ENCODE assay signal across 14 cellular contexts in genomic region chr18:8260319-8260718, GRCh38.
DNase-seq lines count a peak whose midpoint lies in the region; ATAC-seq and TF ChIP-seq lines count a peak whose summit lies in the region.
"Had no signal": no experiment of that assay in that cellular context is flagged by ENCODE, and none has a peak within 500 bp of the region (broad histone marks: within the 10 kb centered on the region; RNA-seq: fewer than 3 reads in every experiment).

No MANE protein-coding gene starts in this region.

- H2AFZ ChIP-seq in IMR-90 (replicated peaks; ENCODE audit: low read length, poor library complexity), result no peak overlapping the region

- no TSS peak for BruUV-seq in IMR-90 (replicated peaks; lab: Mats Ljungman, UMichigan)

- no peaks in the 10 kb centered on the region for H3K27me3 ChIP-seq in IMR-90 (ENCODE audit: control insufficient read depth, insufficient read depth, low read length)
- no peaks in the 10 kb centered on the region for H3K27me3 ChIP-seq in kidney epithelial cell (ENCODE audit: control insufficient read depth, insufficient read depth, low read length)
- H3K27me3 ChIP-seq in BE2C, result no peaks in the 10 kb centered on the region
- H3K27me3 ChIP-seq: tibial artery had no signal

- no peak overlapping the region for H3K23ac ChIP-seq in IMR-90 (ENCODE audit: low read depth, low read length)

- TF ChIP-seq CTCF in IMR-90 (conservative IDR thresholded peaks at IDR 0.05; ENCODE audit: low read depth, low read length) (no peak), astrocyte of the spinal cord (IDR thresholded peaks at IDR 0.05; ENCODE audit: low read depth, low read length) (no peak), kidney epithelial cell (IDR thresholded peaks at IDR 0.05; ENCODE audit: insufficient read depth, low read length, poor library complexity, severe bottlenecking) (no peak), omental fat pad (IDR thresholded peaks at IDR 0.05) (no peak), BE2C (IDR thresholded peaks at IDR 0.05; ENCODE audit: low read depth, low read length) (no peak)

- H3K27ac ChIP-seq in IMR-90 (ENCODE audit: insufficient read depth, low read length), result no peak overlapping the region
- H3K27ac ChIP-seq: tibial artery had no signal

- no peak overlapping the region for H2BK5ac ChIP-seq in IMR-90 (ENCODE audit: low read depth, low read length, poor library complexity, severe bottlenecking)

- H2BK15ac ChIP-seq in IMR-90 (ENCODE audit: low read depth, low read length), result no peak overlapping the region

- no peak overlapping the region for H3K18ac ChIP-seq in IMR-90 (ENCODE audit: low read depth, low read length)

- H3K36me3 ChIP-seq in IMR-90 (ENCODE audit: control insufficient read depth, insufficient read depth, low read length) (no peaks in the 10 kb centered on the region), kidney epithelial cell (ENCODE audit: control insufficient read depth, insufficient read depth, low read length) (no peaks in the 10 kb centered on the region), BE2C (no peaks in the 10 kb centered on the region)

- intact Hi-C loops in IMR-90 (cut with micrococcal nuclease), result no loop called here

- no peak for TF ChIP-seq POLR2A in IMR-90 (IDR thresholded peaks at IDR 0.05; ENCODE audit: low read depth, low read length)

- no peak overlapping the region for H3K4me3 ChIP-seq in IMR-90 (ENCODE audit: insufficient read depth, low read depth, low read length)
- no peak overlapping the region for H3K4me3 ChIP-seq in astrocyte of the spinal cord (ENCODE audit: low read depth, low read length)
- no peak overlapping the region for H3K4me3 ChIP-seq in kidney epithelial cell (ENCODE audit: low read depth, low read length)
- no peak overlapping the region for H3K4me3 ChIP-seq in BE2C (ENCODE audit: low read depth, low read length)
- H3K4me3 ChIP-seq: tibial artery had no signal

- no peak overlapping the region for H3K14ac ChIP-seq in IMR-90 (replicated peaks; ENCODE audit: low read depth, low read length)

- H3K4ac ChIP-seq in IMR-90 (ENCODE audit: low read depth, low read length), result no peak overlapping the region

- H3K4me1 ChIP-seq in IMR-90 (ENCODE audit: control insufficient read depth, insufficient read depth, low read length), result peaks cover 8% of the 10 kb centered on the region
- peaks cover 9% of the 10 kb centered on the region for H3K4me1 ChIP-seq in BE2C
- H3K4me1 ChIP-seq: tibial artery had no signal

- TF ChIP-seq RAD21 in IMR-90 (IDR thresholded peaks at IDR 0.05; ENCODE audit: low read length), result no peak

- no peak for ATAC-seq in IMR-90 (ENCODE audit: low read depth)
- ATAC-seq in omental fat pad (ENCODE audit: low FRiP score), result no peak
- ATAC-seq: activated CD8-positive, alpha-beta T cell treated with anti-CD3 and anti-CD28 coated beads, Interleukin-2, amount 10 ng/mL, durations not matched to agents 7 days and 5 days; Right ventricle myocardium inferior had no signal

- no peak overlapping the region for H4K91ac ChIP-seq in IMR-90 (ENCODE audit: insufficient read depth, low read depth, low read length)

- in situ Hi-C loops in Caki2 (cut with HindIII; ENCODE audit: low pct_unique_long_range_greater_than_20kb, low sequenced_read_pairs), result no loop called here
- in situ Hi-C loops in IMR-90 (cut with MboI; ENCODE audit: low sequenced_read_pairs), result no loop called here
- in situ Hi-C loops in astrocyte of the spinal cord (cut with HindIII; ENCODE audit: low sequenced_read_pairs), result no loop called here

- no peaks in the 10 kb centered on the region for H3K79me1 ChIP-seq in IMR-90 (ENCODE audit: low read depth in 1 of 2, low read length in 2 of 2)

- WGBS in IMR-90 (ENCODE audit: extremely low coverage in 2 of 2, insufficient read length in 1 of 2), 2 experiments, result no CpG with 5 or more reads among the region's 1 CpG

- dilution Hi-C loops in IMR-90 (cut with HindIII; ENCODE audit: low sequenced_read_pairs, unreplicated experiment), result no loop called here

- peaks cover 4% of the 10 kb centered on the region; the same call in 1 of the 2 replicates for H3K9me1 ChIP-seq in IMR-90 (ENCODE audit: insufficient read depth, low read length)

- POLR2A ChIA-PET in IMR-90 (lab: Charles Lee; ENCODE audit: unreplicated experiment), result no interaction called here

- H3K9ac ChIP-seq in IMR-90 (ENCODE audit: low read depth, low read length), result no peak overlapping the region

- H3K9me3 ChIP-seq in IMR-90 (ENCODE audit: control insufficient read depth, insufficient read depth, low read length), result no peaks in the 10 kb centered on the region
- no peaks in the 10 kb centered on the region for H3K9me3 ChIP-seq in BE2C
- H3K9me3 ChIP-seq: tibial artery had no signal

- H2BK20ac ChIP-seq in IMR-90 (ENCODE audit: low read depth, low read length), result no peak overlapping the region

- H4K20me1 ChIP-seq in IMR-90 (ENCODE audit: insufficient read depth, low read length), result no peaks in the 10 kb centered on the region

- no peak overlapping the region for H2BK120ac ChIP-seq in IMR-90 (ENCODE audit: low read depth, low read length)

- H3K56ac ChIP-seq in IMR-90 (ENCODE audit: extremely low read depth, insufficient read depth, low read length), result no peak overlapping the region

- H2AK9ac ChIP-seq in IMR-90 (replicated peaks; ENCODE audit: low read depth, low read length, poor library complexity), result no peak overlapping the region

- no peak overlapping the region for H3K4me2 ChIP-seq in IMR-90 (ENCODE audit: low read depth, low read length)

- DNase-seq in Caki2 (ENCODE audit: low read depth) (peak; percentile 7), IMR-90 (peak; percentile 11), astrocyte of the spinal cord (ENCODE audit: low read depth, low spot score) (peak; percentile 16), kidney epithelial cell (ENCODE audit: low read depth) (peak; percentile 16), NCI-H2107 treated with DMSO at 0.1 percent for 48 hours (lab: John Stamatoyannopoulos, UW; ENCODE audit: unreplicated experiment) (no peak), NCI-H2107 (lab: John Stamatoyannopoulos, UW) (no peak), omental fat pad (ENCODE audit: low spot score) (no peak), BE2C (no peak)
- DNase-seq: activated CD8-positive, alpha-beta T cell treated with anti-CD3 and anti-CD28 coated beads, Interleukin-2, amount 10 ng/mL, durations not matched to agents 7 days and 5 days; activated gamma-delta T cell treated with Interleukin-2 at 50 U/mL for 16 hours; NCI-H524; stimulated activated CD8-positive, alpha-beta memory T cell treated with anti-CD3 and anti-CD28 coated beads, Interleukin-4, amount 100 ng/mL, for 48 hours; tibial artery had no signal

- no peak overlapping the region for H4K8ac ChIP-seq in IMR-90 (ENCODE audit: low read depth in 2 of 2, low read length in 2 of 2)

- CTCF ChIA-PET in IMR-90 (lab: Yijun Ruan, JAX), result no interaction called here

- H4K5ac ChIP-seq in IMR-90 (ENCODE audit: low read depth, low read length), result no peak overlapping the region

- H2AK5ac ChIP-seq in IMR-90 (ENCODE audit: low read depth, low read length), result no peak overlapping the region

TF ChIP-seq in IMR-90, 13 proteins besides CTCF, POLR2A, EP300 and RAD21:
- no peak for TF ChIP-seq CEBPB (IDR thresholded peaks at IDR 0.05; ENCODE audit: low read depth, low read length)
- no peak for TF ChIP-seq CHD1 (IDR thresholded peaks at IDR 0.05; ENCODE audit: low read depth, low read length)
- no peak for TF ChIP-seq BHLHE40 (IDR thresholded peaks at IDR 0.05; ENCODE audit: low read depth, low read length)
- no peak for TF ChIP-seq MAFK (IDR thresholded peaks at IDR 0.05; ENCODE audit: low read depth, low read length)
- no peak for TF ChIP-seq NFE2L2 (IDR thresholded peaks at IDR 0.05; ENCODE audit: low read depth, low read length)
- no peak for TF ChIP-seq MXI1 (IDR thresholded peaks at IDR 0.05; ENCODE audit: borderline replicate concordance, low read depth, low read length)
- no peak for TF ChIP-seq SMC3 (IDR thresholded peaks at IDR 0.05; ENCODE audit: low read depth, low read length)
- TF ChIP-seq ELK1 (IDR thresholded peaks at IDR 0.05; ENCODE audit: borderline replicate concordance, low read depth, low read length), result no peak
- TF ChIP-seq RFX5 (IDR thresholded peaks at IDR 0.05; ENCODE audit: low read depth, low read length), result no peak
- TF ChIP-seq USF2 (IDR thresholded peaks at IDR 0.05; ENCODE audit: low read depth, low read length), result no peak
- no peak for TF ChIP-seq RCOR1 (IDR thresholded peaks at IDR 0.05; ENCODE audit: insufficient replicate concordance, low read length)
- no peak for TF ChIP-seq MAZ (IDR thresholded peaks at IDR 0.05; ENCODE audit: borderline replicate concordance, low read depth, low read length)
- no peak for TF ChIP-seq FOS (IDR thresholded peaks at IDR 0.05; ENCODE audit: low read depth, low read length)
TF ChIP-seq in IMR-90: peak in this region for 0.

Comparison
In these comparisons a context has a peak if more than half of its experiments do, and no peak if none do; other contexts are left out.
1. DNase-seq: peak in Caki2 (single experiment), IMR-90 (single experiment), astrocyte of the spinal cord (single experiment) and kidney epithelial cell (single experiment); none in NCI-H2107 treated with DMSO at 0.1 percent for 48 hours (single experiment), NCI-H2107 (single experiment), omental fat pad (single experiment) and BE2C (single experiment).